ENCODE assay signal across 23 cellular contexts in the genomic region with DNA sequence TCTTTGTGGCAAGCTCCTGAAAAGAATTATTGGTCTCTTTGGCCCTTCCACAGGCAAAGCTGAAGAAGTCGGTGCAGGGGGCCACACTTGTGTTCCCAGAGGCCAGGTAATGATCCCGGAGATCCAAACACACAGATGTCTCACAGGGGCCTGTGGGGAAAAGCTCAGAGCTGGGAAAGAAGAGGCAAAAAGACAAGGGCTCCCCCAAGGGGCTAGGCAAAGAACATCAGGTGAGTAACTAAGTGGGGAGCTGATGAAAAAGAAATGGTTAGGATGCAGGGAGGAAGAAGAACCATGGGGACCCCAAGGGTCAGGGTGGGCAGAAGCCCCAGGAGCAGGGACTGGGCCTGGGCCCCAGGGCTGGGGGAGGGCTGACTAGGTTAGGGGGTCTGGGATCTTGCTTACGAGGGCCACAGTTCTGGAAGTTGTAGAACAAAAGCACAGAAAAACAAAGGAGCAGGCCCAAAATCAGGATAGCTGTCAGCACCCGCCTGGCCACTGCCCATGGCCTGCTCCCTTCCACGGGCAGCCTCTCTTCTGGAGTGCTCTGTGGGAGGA. TPM values are rescaled to one million over a fixed set of nuclear protein-coding genes. Genes with fewer than 3 reads are reported as not detected.
DNase-seq lines count a peak whose midpoint lies in the region; ATAC-seq and TF ChIP-seq lines count a peak whose summit lies in the region.
"Had no signal": no experiment of that assay in that cellular context is flagged by ENCODE, and none has a peak within 500 bp of the region (broad histone marks: within the 10 kb centered on the region; RNA-seq: fewer than 3 reads in every experiment).

No MANE protein-coding gene starts in this region.

- no peaks in the 10 kb centered on the region for H3K36me3 Mint-ChIP-seq in CD14-positive monocyte
- no peaks in the 10 kb centered on the region for H3K36me3 Mint-ChIP-seq in activated CD8-positive, alpha-beta memory T cell treated with anti-CD3 and anti-CD28 coated beads, Interleukin-2, amount 10 ng/mL, durations not matched to agents 7 days and 5 days

- no peak overlapping the region for H3K27ac Mint-ChIP-seq in CD14-positive monocyte
- H3K27ac Mint-ChIP-seq in activated CD8-positive, alpha-beta memory T cell treated with anti-CD3 and anti-CD28 coated beads, Interleukin-2, amount 10 ng/mL, durations not matched to agents 7 days and 5 days: no peak overlapping the region
- H3K27ac Mint-ChIP-seq: activated B cell treated with CpG ODN at 0.5 μM for 24 hours; activated naive CD4-positive, alpha-beta T cell treated with anti-CD3 and anti-CD28 coated beads, Interleukin-2, amount 50 U/mL, for 72 hours; natural killer cell treated with Interleukin-12 subunit alpha and Interleukin-12 subunit beta and Interleukin-15 and Interleukin-18, amount 100 ng/mL, for 72 hours; stimulated activated memory B cell treated with anti-CD40 and anti-IgM and Interleukin-4, amounts not matched to agents 10 μg/mL and 1 μg/mL and 100 μg/mL, for 72 hours had no signal

- peaks cover 0 to 6% (median 0%) of the 10 kb centered on the region in 4 donors for H3K27me3 ChIP-seq in esophagus squamous epithelium
- H3K27me3 ChIP-seq: SJCRH30, vagina had no signal

- no peak for DNase-seq in CD14-positive monocyte (ENCODE audit: low spot score)
- DNase-seq in OCI-LY7 (ENCODE audit: low spot score): no peak
- DNase-seq in esophagus squamous epithelium (lab: John Stamatoyannopoulos, UW): no peak
- DNase-seq in AG08395 (ENCODE audit: low spot score): no peak
- DNase-seq in NCI-H1930 (lab: John Stamatoyannopoulos, UW): no peak
- no peak for DNase-seq in activated CD8-positive, alpha-beta memory T cell treated with anti-CD3 and anti-CD28 coated beads, Interleukin-2, amount 10 ng/mL, durations not matched to agents 7 days and 5 days
- DNase-seq in NCI-H2081 treated with DMSO at 0.1 percent for 48 hours (lab: John Stamatoyannopoulos, UW): no peak
- DNase-seq: activated B cell treated with CpG ODN at 0.5 μM for 24 hours; activated CD8-positive, alpha-beta memory T cell treated with anti-CD3 and anti-CD28 coated beads, Interleukin-2, amount 50 U/mL, for 48 hours; C1 segment of cervical spinal cord; cerebellar nuclear complex; hippocampal formation; left ventricle myocardium superior; NCI-H1694; NCI-H526; retina; SJCRH30; stimulated activated CD4-positive, alpha-beta T cell treated with anti-CD3 and anti-CD28 coated beads, Interleukin-4, amount 100 ng/mL, for 4 hours had no signal

- CTCF ChIA-PET in OCI-LY7 (lab: Charles Lee; ENCODE audit: unreplicated experiment): no interaction called here
- CTCF ChIA-PET in activated CD8-positive, alpha-beta memory T cell treated with anti-CD3 and anti-CD28 coated beads, Interleukin-2, amount 10 ng/mL, durations not matched to agents 7 days and 5 days (lab: Charles Lee): interaction anchor here (1.6 kb wide), 1 partner anchor 42 kb away, joined by 5 read pairs; no protein-coding TSS in a partner anchor

- no peaks in the 10 kb centered on the region for H3K79me2 ChIP-seq in OCI-LY7 (ENCODE audit: insufficient read depth, low read depth, low read length)

- H3K4me1 ChIP-seq in OCI-LY7 (ENCODE audit: insufficient read depth, low read length, poor library complexity, severe bottlenecking) (no peaks in the 10 kb centered on the region), esophagus squamous epithelium (peaks cover 0 to 9% (median 3%) of the 10 kb centered on the region in 3 donors)
- H3K4me1 ChIP-seq: SJCRH30, vagina had no signal

- no peaks in the 10 kb centered on the region for H4K20me1 ChIP-seq in OCI-LY7 (ENCODE audit: insufficient read depth, low read length)

- peaks cover 6 to 12% (median 10%) of the 10 kb centered on the region in 7 donors for H3K9me3 Mint-ChIP-seq in CD14-positive monocyte
- H3K9me3 Mint-ChIP-seq in activated CD8-positive, alpha-beta memory T cell treated with anti-CD3 and anti-CD28 coated beads, Interleukin-2, amount 10 ng/mL, durations not matched to agents 7 days and 5 days (ENCODE audit: low read depth): peaks cover 2% of the 10 kb centered on the region

- H3K9me3 ChIP-seq in OCI-LY7 (ENCODE audit: low read length): no peaks in the 10 kb centered on the region
- no peaks in the 10 kb centered on the region for H3K9me3 ChIP-seq in esophagus squamous epithelium
- H3K9me3 ChIP-seq: SJCRH30, vagina had no signal

- no peak overlapping the region for H3K4me2 ChIP-seq in OCI-LY7 (ENCODE audit: low read length)

- H3K27ac ChIP-seq in OCI-LY7 (ENCODE audit: low read depth, low read length, poor library complexity, severe bottlenecking) (no peak overlapping the region), esophagus squamous epithelium (no peak overlapping the region)
- H3K27ac ChIP-seq: SJCRH30, vagina had no signal

- H3K36me3 ChIP-seq in OCI-LY7 (ENCODE audit: insufficient read depth, low read length) (no peaks in the 10 kb centered on the region), esophagus squamous epithelium (no peaks in the 10 kb centered on the region)
- H3K36me3 ChIP-seq: SJCRH30, vagina had no signal

- H3K4me1 Mint-ChIP-seq in CD14-positive monocyte: peaks cover 2% of the 10 kb centered on the region
- peaks cover 2% of the 10 kb centered on the region for H3K4me1 Mint-ChIP-seq in activated CD8-positive, alpha-beta memory T cell treated with anti-CD3 and anti-CD28 coated beads, Interleukin-2, amount 10 ng/mL, durations not matched to agents 7 days and 5 days

- intact Hi-C loops in CD14-positive monocyte (cut with micrococcal nuclease) (no loop called here), OCI-LY7 (cut with micrococcal nuclease; ENCODE audit: unreplicated experiment) (no loop called here), esophagus squamous epithelium (cut with DNase I) (loop anchor here (5.0 kb wide), 1 partner anchor 79 kb away; no protein-coding TSS in a partner anchor)

- no peak overlapping the region for H3K4me3 ChIP-seq in OCI-LY7 (ENCODE audit: low read depth, low read length, poor library complexity, severe bottlenecking)
- no peak overlapping the region for H3K4me3 ChIP-seq in esophagus squamous epithelium
- H3K4me3 ChIP-seq: SJCRH30, vagina had no signal

- no peak overlapping the region for H3K4me3 Mint-ChIP-seq in CD14-positive monocyte
- no peak overlapping the region for H3K4me3 Mint-ChIP-seq in activated CD8-positive, alpha-beta memory T cell treated with anti-CD3 and anti-CD28 coated beads, Interleukin-2, amount 10 ng/mL, durations not matched to agents 7 days and 5 days
- H3K4me3 Mint-ChIP-seq: activated B cell treated with CpG ODN at 0.5 μM for 24 hours; natural killer cell treated with Interleukin-12 subunit alpha and Interleukin-12 subunit beta and Interleukin-15 and Interleukin-18, amount 100 ng/mL, for 72 hours; stimulated activated memory B cell treated with anti-CD40 and anti-IgM and Interleukin-4, amounts not matched to agents 10 μg/mL and 1 μg/mL and 100 μg/mL, for 72 hours had no signal

- no peak overlapping the region for H2AFZ ChIP-seq in OCI-LY7 (ENCODE audit: low read length)

- WGBS in esophagus squamous epithelium, 2 donors: 62 to 66% methylated on average over 5 of the region's 5 CpGs

- no peak for ATAC-seq in activated CD8-positive, alpha-beta memory T cell treated with anti-CD3 and anti-CD28 coated beads, Interleukin-2, amount 10 ng/mL, durations not matched to agents 7 days and 5 days
- ATAC-seq: left ventricle myocardium superior; stimulated activated memory B cell treated with anti-CD40 and anti-IgM and Interleukin-4, amounts not matched to agents 10 μg/mL and 1 μg/mL and 100 μg/mL, for 72 hours had no signal

- POLR2A ChIA-PET in OCI-LY7 (lab: Charles Lee): no interaction called here

- no peaks in the 10 kb centered on the region for H3K9me2 ChIP-seq in OCI-LY7 (ENCODE audit: insufficient read depth, low read length)

- TF ChIP-seq POLR2A in esophagus squamous epithelium (IDR thresholded peaks at IDR 0.05): no peak

- BruUV-seq in OCI-LY7 (replicated peaks; lab: Mats Ljungman, UMichigan): no TSS peak

- peaks cover 6 to 14% (median 10%) of the 10 kb centered on the region in 3 donors for H3K27me3 Mint-ChIP-seq in CD14-positive monocyte (ENCODE audit: low read depth in 3 of 3)
- H3K27me3 Mint-ChIP-seq in activated CD8-positive, alpha-beta memory T cell treated with anti-CD3 and anti-CD28 coated beads, Interleukin-2, amount 10 ng/mL, durations not matched to agents 7 days and 5 days: peaks cover 24% of the 10 kb centered on the region

- TF ChIP-seq CTCF in CD14-positive monocyte (IDR thresholded peaks at IDR 0.05) (peak; percentile 27), GM12874 (IDR thresholded peaks at IDR 0.05; ENCODE audit: insufficient read depth, low read depth, low read length) (0 out of 2 replicates have a peak, but pooled peaks have one; percentile 21), OCI-LY7 (conservative IDR thresholded peaks at IDR 0.05; ENCODE audit: low read length) (peak; percentile 63), esophagus squamous epithelium (IDR thresholded peaks at IDR 0.05) (peak in 5 of 6 experiments; percentile 25 to 68 (median 40))

RNA-seq across cellular contexts. Expression of a gene that starts 1.1 kb away (rescaled TPM):
- not detected for polyA plus RNA-seq in CD14-positive monocyte
- total RNA-seq in OCI-LY7 (2014; rRNA removed; shearing (Covaris generic)): 1.5 and 2.9 TPM in 2 replicates
- total RNA-seq in OCI-LY7 (2022) (1.9 and 2.2 TPM in 2 replicates), esophagus squamous epithelium (1 to 10 TPM in 1 of 4 donors, under 1 TPM in 2, not detected in 1; 0.09 to 3.6 (median 0.53) TPM)
- under 1 TPM; 0.16 to 0.70 TPM for total RNA-seq in activated CD8-positive, alpha-beta memory T cell treated with anti-CD3 and anti-CD28 coated beads, Interleukin-2, amount 10 ng/mL, durations not matched to agents 7 days and 5 days
- total RNA-seq: natural killer cell treated with Interleukin-12 subunit alpha and Interleukin-12 subunit beta and Interleukin-15 and Interleukin-18, amount 100 ng/mL, for 72 hours had no signal

RNA-seq across cellular contexts. Expression of a gene that starts 21.8 kb away (rescaled TPM):
- not detected for polyA plus RNA-seq in CD14-positive monocyte
- total RNA-seq in OCI-LY7 (2014; rRNA removed; shearing (Covaris generic)): not detected in 2 replicates
- total RNA-seq in OCI-LY7 (2022): not detected in 2 replicates
- total RNA-seq in esophagus squamous epithelium: not detected
- not detected for total RNA-seq in activated CD8-positive, alpha-beta memory T cell treated with anti-CD3 and anti-CD28 coated beads, Interleukin-2, amount 10 ng/mL, durations not matched to agents 7 days and 5 days
- total RNA-seq: activated B cell treated with CpG ODN at 0.5 μM for 24 hours; activated naive CD4-positive, alpha-beta T cell treated with anti-CD3 and anti-CD28 coated beads, Interleukin-2, amount 50 U/mL, for 72 hours; left ventricle myocardium superior; natural killer cell treated with Interleukin-12 subunit alpha and Interleukin-12 subunit beta and Interleukin-15 and Interleukin-18, amount 100 ng/mL, for 72 hours; SJCRH30; vagina had no signal

RNA-seq across cellular contexts. Expression of a gene that starts 27.5 kb away (rescaled TPM):
- not detected for polyA plus RNA-seq in CD14-positive monocyte
- total RNA-seq in OCI-LY7 (2014; rRNA removed; shearing (Covaris generic)): 0.06 TPM in 1 of 2 replicates, not detected in the other
- not detected in 2 replicates for total RNA-seq in OCI-LY7 (2022)
- total RNA-seq in esophagus squamous epithelium: not detected
- total RNA-seq in activated CD8-positive, alpha-beta memory T cell treated with anti-CD3 and anti-CD28 coated beads, Interleukin-2, amount 10 ng/mL, durations not matched to agents 7 days and 5 days: not detected
- total RNA-seq: activated naive CD4-positive, alpha-beta T cell treated with anti-CD3 and anti-CD28 coated beads, Interleukin-2, amount 50 U/mL, for 72 hours; left ventricle myocardium superior; natural killer cell treated with Interleukin-12 subunit alpha and Interleukin-12 subunit beta and Interleukin-15 and Interleukin-18, amount 100 ng/mL, for 72 hours; SJCRH30; vagina had no signal
